17 cellular contexts compared by ENCODE assay signal in the genomic region with DNA sequence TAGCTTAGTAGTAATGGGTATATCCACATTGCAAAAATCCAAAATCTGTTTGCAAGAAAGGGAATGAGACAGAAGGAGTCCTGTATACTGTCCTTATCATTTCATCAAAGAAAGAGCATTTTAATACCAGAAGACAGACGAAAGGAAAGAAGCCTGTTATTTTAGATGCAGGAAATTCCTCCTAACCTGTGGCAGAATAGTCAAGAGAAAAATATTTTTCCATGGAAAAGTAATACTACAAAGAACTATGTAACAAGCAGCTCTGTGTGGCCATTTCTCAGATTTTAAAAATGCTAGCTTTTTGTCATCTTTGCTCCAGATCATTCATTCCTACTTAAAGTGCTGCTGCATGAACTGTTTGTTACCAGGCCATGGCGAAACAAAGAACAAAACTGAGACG.
"Had no signal": no experiment of that assay in that cellular context is flagged by ENCODE, and none has a peak within 500 bp of the region (broad histone marks: within the 10 kb centered on the region; RNA-seq: fewer than 3 reads in every experiment).

No MANE protein-coding gene starts in this region.

- H3K4me1 ChIP-seq: foreskin keratinocyte, left lung, lower lobe of right lung had no signal

- H3K4me3 ChIP-seq: coronary artery, esophagus muscularis mucosa, gastroesophageal sphincter, heart right ventricle, left lung, lower lobe of right lung had no signal

- H3K9me3 ChIP-seq: esophagus muscularis mucosa, gastroesophageal sphincter, heart right ventricle, left lung, lower lobe of right lung had no signal

- H3K9me3 Mint-ChIP-seq: memory B cell had no signal

- H3K4me3 Mint-ChIP-seq: memory B cell had no signal

- ATAC-seq: foreskin keratinocyte, gastroesophageal sphincter, lower lobe of right lung had no signal

- H3K27me3 ChIP-seq: dorsolateral prefrontal cortex, esophagus muscularis mucosa, foreskin keratinocyte, gastroesophageal sphincter, heart right ventricle, left lung had no signal

- H3K27me3 Mint-ChIP-seq: memory B cell had no signal

- H3K27ac ChIP-seq: coronary artery, esophagus muscularis mucosa, foreskin keratinocyte, gastroesophageal sphincter, heart right ventricle, left lung, lower lobe of right lung had no signal

- DNase-seq: dermis blood vessel endothelial cell; dorsolateral prefrontal cortex; effector CD4-positive, alpha-beta T cell; effector memory CD4-positive, alpha-beta T cell; foreskin keratinocyte; head of caudate nucleus; heart right ventricle; hippocampal formation; left cardiac atrium; left lung; left ventricle myocardium superior; lower lobe of right lung; mesendoderm had no signal

- H3K27ac Mint-ChIP-seq: memory B cell had no signal
